28 cellular contexts compared by ENCODE assay signal in the genomic region with DNA sequence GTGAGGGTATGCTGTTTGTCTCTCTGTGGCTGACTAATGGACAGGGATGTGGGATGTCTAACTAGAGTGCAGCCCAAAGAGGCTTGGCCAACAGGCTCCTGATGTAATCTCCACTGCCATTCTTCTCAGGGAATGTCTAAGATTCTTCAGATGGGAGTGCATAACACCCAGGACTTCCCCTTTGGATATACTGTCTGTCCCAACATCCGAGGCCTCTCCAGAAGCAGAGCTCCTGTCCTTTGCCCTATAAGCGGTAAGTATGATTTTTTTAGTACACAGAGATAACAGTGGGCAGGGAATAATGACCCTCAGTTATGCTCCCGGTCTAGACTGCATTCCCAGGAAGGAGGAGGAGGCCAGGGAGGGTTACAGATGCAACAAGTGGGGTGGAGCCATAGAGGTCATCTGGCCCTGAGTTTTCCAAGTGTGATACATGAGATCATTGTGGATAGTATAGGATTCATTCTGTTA.
DNase-seq lines count a peak whose midpoint lies in the region; ATAC-seq and TF ChIP-seq lines count a peak whose summit lies in the region.
"Had no signal": no experiment of that assay in that cellular context is flagged by ENCODE, and none has a peak within 500 bp of the region (broad histone marks: within the 10 kb centered on the region; RNA-seq: fewer than 3 reads in every experiment).

No MANE protein-coding gene starts in this region.

- H3K36me3 Mint-ChIP-seq in activated T-helper 1 cell treated with anti-CD3 and anti-CD28 coated beads, Interleukin-12 subunit alpha, Interleukin-12 subunit beta, Interleukin-2, Interleukin-4 antibody, amounts not matched to agents 30 ng/mL and 10 ng/mL and 1 ng/mL, durations not matched to agents 14 hours and 24 hours and 36 hours (ENCODE audit: low read depth) = no peaks in the 10 kb centered on the region
- no peaks in the 10 kb centered on the region for H3K36me3 Mint-ChIP-seq in CD8-positive, alpha-beta T cell
- H3K36me3 Mint-ChIP-seq: activated naive CD4-positive, alpha-beta T cell treated with anti-CD3 and anti-CD28 coated beads, Interleukin-2, amount 50 U/mL, for 24 hours; immature natural killer cell had no signal

- H3K9me3 ChIP-seq in SK-N-SH (no peaks in the 10 kb centered on the region), upper lobe of left lung (no peaks in the 10 kb centered on the region)
- H3K9me3 ChIP-seq in CD8-positive, alpha-beta T cell (ENCODE audit: low read length) = no peaks in the 10 kb centered on the region
- H3K9me3 ChIP-seq: left lung, prostate gland, right lobe of liver, thyroid gland had no signal

- H3K36me3 ChIP-seq in SK-N-SH (replicated peaks in 1 of 2; ENCODE audit: control insufficient read depth in 1 of 2, insufficient read depth in 2 of 2, low read length in 1 of 2) (no peaks in the 10 kb centered on the region), upper lobe of left lung (no peaks in the 10 kb centered on the region)
- H3K36me3 ChIP-seq in CD8-positive, alpha-beta T cell (ENCODE audit: insufficient read depth, low read length) = no peaks in the 10 kb centered on the region
- H3K36me3 ChIP-seq: BLaER1 treated with 17β-estradiol and CSF1 and Interleukin-3, amounts not matched to agents 10 nM and 100 nM; gastroesophageal sphincter; left lung; prostate gland; right lobe of liver; thyroid gland had no signal

- H3K4me1 Mint-ChIP-seq in activated T-helper 1 cell treated with anti-CD3 and anti-CD28 coated beads, Interleukin-12 subunit alpha, Interleukin-12 subunit beta, Interleukin-2, Interleukin-4 antibody, amounts not matched to agents 30 ng/mL and 10 ng/mL and 1 ng/mL, durations not matched to agents 14 hours and 24 hours and 36 hours (ENCODE audit: low read depth) = no peaks in the 10 kb centered on the region
- H3K4me1 Mint-ChIP-seq in CD8-positive, alpha-beta T cell (ENCODE audit: low read depth) = no peaks in the 10 kb centered on the region
- H3K4me1 Mint-ChIP-seq: activated naive CD4-positive, alpha-beta T cell treated with anti-CD3 and anti-CD28 coated beads, Interleukin-2, amount 50 U/mL, for 24 hours; GM23338 had no signal

- no peak overlapping the region for H3K4me3 Mint-ChIP-seq in activated T-helper 1 cell treated with anti-CD3 and anti-CD28 coated beads, Interleukin-12 subunit alpha, Interleukin-12 subunit beta, Interleukin-2, Interleukin-4 antibody, amounts not matched to agents 30 ng/mL and 10 ng/mL and 1 ng/mL, durations not matched to agents 14 hours and 24 hours and 36 hours
- H3K4me3 Mint-ChIP-seq in CD8-positive, alpha-beta T cell = no peak overlapping the region
- H3K4me3 Mint-ChIP-seq: activated CD8-positive, alpha-beta T cell treated with anti-CD3 and anti-CD28 coated beads, Interleukin-2, amount 10 ng/mL, durations not matched to agents 7 days and 5 days; activated naive CD4-positive, alpha-beta T cell treated with anti-CD3 and anti-CD28 coated beads, Interleukin-2, amount 50 U/mL, for 24 hours; GM23338; immature natural killer cell; T-helper 2 cell treated with Interferon-gamma antibody and Interleukin-4, amounts not matched to agents 5 μg/mL and 100 μg/mL, for 36 hours had no signal

- ATAC-seq in upper lobe of left lung (ENCODE audit: low FRiP score in 2 of 2) = no peak
- ATAC-seq in CD8-positive, alpha-beta T cell = no peak
- ATAC-seq: activated CD8-positive, alpha-beta T cell treated with anti-CD3 and anti-CD28 coated beads, Interleukin-2, amount 10 ng/mL, durations not matched to agents 7 days and 5 days; gastroesophageal sphincter; GM23338; left lung; right lobe of liver had no signal

- no peak overlapping the region for H3K4me2 ChIP-seq in SK-N-SH
- H3K4me2 ChIP-seq: BLaER1 treated with 17β-estradiol and CSF1 and Interleukin-3, amounts not matched to agents 10 nM and 100 nM; GM23338; KMS-11 had no signal

- H2AFZ ChIP-seq in SK-N-SH (ENCODE audit: low read depth) = no peak overlapping the region
- H2AFZ ChIP-seq: GM23338 had no signal

- DNase-seq in HCEC 1CT = peak; percentile 56
- DNase-seq in SK-N-SH = no peak
- peak; percentile 31 for DNase-seq in iris pigment epithelial cell (ENCODE audit: low read depth)
- no peak for DNase-seq in upper lobe of left lung
- no peak for DNase-seq in activated T-helper 1 cell treated with anti-CD3 and anti-CD28 coated beads, Interleukin-12 subunit alpha, Interleukin-12 subunit beta, Interleukin-2, Interleukin-4 antibody, amounts not matched to agents 30 ng/mL and 10 ng/mL and 1 ng/mL, durations not matched to agents 14 hours and 24 hours and 36 hours (ENCODE audit: low spot score)
- DNase-seq in CD8-positive, alpha-beta T cell = no peak
- DNase-seq in SKM-1 treated with dmso at 0.1 percent for 144 hours (lab: John Stamatoyannopoulos, UW; ENCODE audit: unreplicated experiment) = no peak
- DNase-seq: activated CD8-positive, alpha-beta T cell treated with anti-CD3 and anti-CD28 coated beads, Interleukin-2, amount 10 ng/mL, durations not matched to agents 7 days and 5 days; amygdala; hypothalamus; immature natural killer cell; left lung; MM.1S; NCI-H1417; NCI-H2081; NCI-H2227 treated with DMSO at 0.1 percent for 48 hours; NCI-H526 treated with DMSO at 0.1 percent for 48 hours; NK-92 treated with Interleukin-12 subunit alpha and Interleukin-12 subunit beta, amount 100 ng/mL, for 24 hours; right lobe of liver; stimulated activated CD4-positive, alpha-beta T cell treated with anti-CD3 and anti-CD28 coated beads, Interleukin-4, amount 100 ng/mL, for 1 hour; thyroid gland had no signal

- no peak for TF ChIP-seq RAD21 in SK-N-SH (IDR thresholded peaks at IDR 0.05; ENCODE audit: low read length)

- H3K27ac Mint-ChIP-seq in activated T-helper 1 cell treated with anti-CD3 and anti-CD28 coated beads, Interleukin-12 subunit alpha, Interleukin-12 subunit beta, Interleukin-2, Interleukin-4 antibody, amounts not matched to agents 30 ng/mL and 10 ng/mL and 1 ng/mL, durations not matched to agents 14 hours and 24 hours and 36 hours = no peak overlapping the region
- H3K27ac Mint-ChIP-seq in CD8-positive, alpha-beta T cell = no peak overlapping the region
- H3K27ac Mint-ChIP-seq: activated CD8-positive, alpha-beta T cell treated with anti-CD3 and anti-CD28 coated beads, Interleukin-2, amount 10 ng/mL, durations not matched to agents 7 days and 5 days; activated naive CD4-positive, alpha-beta T cell treated with anti-CD3 and anti-CD28 coated beads, Interleukin-2, amount 50 U/mL, for 24 hours; GM23338; immature natural killer cell; T-helper 2 cell treated with Interferon-gamma antibody and Interleukin-4, amounts not matched to agents 5 μg/mL and 100 μg/mL, for 36 hours had no signal

- no peaks in the 10 kb centered on the region for H3K79me2 ChIP-seq in SK-N-SH (ENCODE audit: insufficient read depth)

- H3K4me1 ChIP-seq in SK-N-SH (ENCODE audit: control insufficient read depth in 1 of 2, insufficient read depth in 2 of 2, low read depth in 1 of 2, low read length in 1 of 2) = peaks cover 0 to 5% of the 10 kb centered on the region in 2 experiments; a peak in 2 of 4 replicates
- H3K4me1 ChIP-seq in upper lobe of left lung = peaks cover 0 to 3% (median 0%) of the 10 kb centered on the region in 4 donors
- H3K4me1 ChIP-seq in CD8-positive, alpha-beta T cell (ENCODE audit: insufficient read depth, low read length) = no peaks in the 10 kb centered on the region
- H3K4me1 ChIP-seq: BLaER1 treated with 17β-estradiol and CSF1 and Interleukin-3, amounts not matched to agents 10 nM and 100 nM; gastroesophageal sphincter; left lung; prostate gland; right lobe of liver; thyroid gland had no signal

- TF ChIP-seq POLR2A in upper lobe of left lung (IDR thresholded peaks at IDR 0.05) = no peak

- CTCF ChIA-PET in SK-N-SH (lab: Yijun Ruan, JAX) = no interaction called here
- CTCF ChIA-PET in CD8-positive, alpha-beta T cell (lab: Charles Lee) = no interaction called here

- peak overlapping the region in 1 of 2 experiments; percentile 13; a peak in 1 of 4 replicates for H3K27ac ChIP-seq in SK-N-SH (ENCODE audit: low read depth in 2 of 2, low read length in 1 of 2)
- H3K27ac ChIP-seq in upper lobe of left lung = peak overlapping the region in 3 of 4 donors; percentile 48 to 62 (median 53)
- H3K27ac ChIP-seq in CD8-positive, alpha-beta T cell (ENCODE audit: low read depth, low read length) = no peak overlapping the region
- H3K27ac ChIP-seq: BLaER1 treated with 17β-estradiol and CSF1 and Interleukin-3, amounts not matched to agents 10 nM and 100 nM; gastroesophageal sphincter; KMS-11; left lung; prostate gland; right lobe of liver; thyroid gland had no signal

- H3K9me3 Mint-ChIP-seq in activated T-helper 1 cell treated with anti-CD3 and anti-CD28 coated beads, Interleukin-12 subunit alpha, Interleukin-12 subunit beta, Interleukin-2, Interleukin-4 antibody, amounts not matched to agents 30 ng/mL and 10 ng/mL and 1 ng/mL, durations not matched to agents 14 hours and 24 hours and 36 hours = no peaks in the 10 kb centered on the region
- peaks cover 15% of the 10 kb centered on the region for H3K9me3 Mint-ChIP-seq in CD8-positive, alpha-beta T cell
- H3K9me3 Mint-ChIP-seq: T-helper 2 cell treated with Interferon-gamma antibody and Interleukin-4, amounts not matched to agents 5 μg/mL and 100 μg/mL, for 36 hours had no signal

- H3K27me3 Mint-ChIP-seq in activated T-helper 1 cell treated with anti-CD3 and anti-CD28 coated beads, Interleukin-12 subunit alpha, Interleukin-12 subunit beta, Interleukin-2, Interleukin-4 antibody, amounts not matched to agents 30 ng/mL and 10 ng/mL and 1 ng/mL, durations not matched to agents 14 hours and 24 hours and 36 hours (ENCODE audit: insufficient read depth) = no peaks in the 10 kb centered on the region
- H3K27me3 Mint-ChIP-seq in CD8-positive, alpha-beta T cell (ENCODE audit: low read depth) = peaks cover 2% of the 10 kb centered on the region

- no peaks in the 10 kb centered on the region for H4K20me1 ChIP-seq in SK-N-SH (ENCODE audit: insufficient read depth)
- H4K20me1 ChIP-seq: BLaER1 treated with 17β-estradiol and CSF1 and Interleukin-3, amounts not matched to agents 10 nM and 100 nM had no signal

- no peak for TF ChIP-seq EP300 in SK-N-SH (IDR thresholded peaks at IDR 0.05; ENCODE audit: borderline replicate concordance in 1 of 2, low read depth in 1 of 2, low read length in 1 of 2)
- peak in 1 of 4 donors; percentile 3 for TF ChIP-seq EP300 in upper lobe of left lung (IDR thresholded peaks at IDR 0.05)

- no peak overlapping the region for H3K4me3 ChIP-seq in SK-N-SH (ENCODE audit: low read depth in 2 of 2, low read length in 1 of 2)
- no peak overlapping the region for H3K4me3 ChIP-seq in upper lobe of left lung
- no peak overlapping the region for H3K4me3 ChIP-seq in CD8-positive, alpha-beta T cell (ENCODE audit: low read depth, low read length)
- H3K4me3 ChIP-seq: BLaER1 treated with 17β-estradiol and CSF1 and Interleukin-3, amounts not matched to agents 10 nM and 100 nM; gastroesophageal sphincter; GM23338; left lung; prostate gland; right lobe of liver; thyroid gland had no signal

- POLR2A ChIA-PET in SK-N-SH (lab: Yijun Ruan, JAX) = interaction anchor here (0.6 kb wide), 1 partner anchor 32 kb away, joined by 3 read pairs; no protein-coding TSS in a partner anchor
- POLR2A ChIA-PET in CD8-positive, alpha-beta T cell (lab: Charles Lee) = no interaction called here

- TF ChIP-seq CTCF in SK-N-SH (IDR thresholded peaks at IDR 0.05) (no peak), upper lobe of left lung (IDR thresholded peaks at IDR 0.05) (no peak)
- TF ChIP-seq CTCF in CD8-positive, alpha-beta T cell (IDR thresholded peaks at IDR 0.05) = no peak

- no peaks in the 10 kb centered on the region for H3K27me3 ChIP-seq in SK-N-SH (ENCODE audit: insufficient read depth)
- no peaks in the 10 kb centered on the region for H3K27me3 ChIP-seq in upper lobe of left lung
- H3K27me3 ChIP-seq in CD8-positive, alpha-beta T cell (ENCODE audit: insufficient read depth, low read length) = no peaks in the 10 kb centered on the region
- H3K27me3 ChIP-seq: BLaER1 treated with 17β-estradiol and CSF1 and Interleukin-3, amounts not matched to agents 10 nM and 100 nM; gastroesophageal sphincter; left lung; right lobe of liver; thyroid gland had no signal

- H3K9ac ChIP-seq in SK-N-SH = no peak overlapping the region
- H3K9ac ChIP-seq: BLaER1 treated with 17β-estradiol and CSF1 and Interleukin-3, amounts not matched to agents 10 nM and 100 nM; KMS-11 had no signal

- 66% methylated on average over 3 of the region's 3 CpGs for WGBS in SK-N-SH (ENCODE audit: low lambda C conversion rate)
- 42 to 57% methylated on average over 2 to 3 of the region's 3 CpGs for WGBS in upper lobe of left lung, 2 donors

- H3F3A ChIP-seq in SK-N-SH (replicated peaks; ENCODE audit: insufficient read depth) = no peaks in the 10 kb centered on the region

- H3K9me2 ChIP-seq in SK-N-SH = no peaks in the 10 kb centered on the region

- intact Hi-C loops in activated T-helper 1 cell treated with anti-CD3 and anti-CD28 coated beads, Interleukin-12 subunit alpha, Interleukin-12 subunit beta, Interleukin-2, Interleukin-4 antibody, amounts not matched to agents 30 ng/mL and 10 ng/mL and 1 ng/mL, durations not matched to agents 14 hours and 24 hours and 36 hours (cut with micrococcal nuclease) = no loop called here
- intact Hi-C loops in CD8-positive, alpha-beta T cell (cut with DNase I, micrococcal nuclease) = no loop called here

Comparison
In these comparisons a context has a peak if more than half of its experiments do, and no peak if none do; other contexts are left out.
1. DNase-seq: peak in HCEC 1CT (single experiment) and iris pigment epithelial cell (single experiment); none in SK-N-SH (single experiment), upper lobe of left lung (0 of 2), activated T-helper 1 cell treated with anti-CD3 and anti-CD28 coated beads, Interleukin-12 subunit alpha, Interleukin-12 subunit beta, Interleukin-2, Interleukin-4 antibody, amounts not matched to agents 30 ng/mL and 10 ng/mL and 1 ng/mL, durations not matched to agents 14 hours and 24 hours and 36 hours (single experiment), CD8-positive, alpha-beta T cell (0 of 7) and SKM-1 treated with dmso at 0.1 percent for 144 hours (single experiment).